ENCODE assay signal across 8 cellular contexts in the genomic region with DNA sequence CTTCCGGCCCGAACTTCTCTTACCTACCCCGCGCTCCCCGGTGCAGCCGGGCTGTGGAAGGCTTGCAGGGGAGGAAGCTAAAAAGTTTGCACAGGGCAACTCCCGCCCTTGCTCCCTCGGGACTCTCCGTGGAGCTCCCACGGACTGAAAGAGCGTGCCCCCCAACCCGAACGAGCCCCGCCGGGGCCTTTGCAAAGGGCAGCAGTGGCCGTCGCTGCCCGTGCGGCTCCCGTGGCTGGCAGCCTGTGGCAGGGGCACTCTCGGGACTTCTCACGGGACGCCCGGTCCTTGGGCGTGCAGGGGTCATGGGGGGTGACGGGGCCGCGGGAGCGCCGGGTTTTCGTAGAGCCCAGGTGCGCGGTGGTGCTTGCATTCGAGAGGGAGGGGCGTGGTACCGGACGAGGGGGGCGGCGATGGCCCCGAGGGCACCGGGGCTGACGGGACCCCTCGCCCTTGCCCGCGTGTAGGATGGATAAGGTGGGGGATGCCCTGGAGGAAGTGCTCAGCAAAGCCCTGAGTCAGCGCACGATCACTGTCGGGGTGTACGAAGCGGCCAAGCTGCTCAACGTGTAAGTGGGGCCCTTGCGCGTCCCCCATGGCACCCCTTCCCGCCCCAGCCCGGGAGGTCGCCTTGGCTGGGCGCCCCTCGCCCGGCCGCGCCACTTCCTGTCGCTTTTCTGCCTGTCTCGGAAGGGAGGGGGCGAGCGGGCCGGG. TPM values are rescaled to one million over a fixed set of nuclear protein-coding genes. Genes with fewer than 3 reads are reported as not detected.
DNase-seq lines count a peak whose midpoint lies in the region; ATAC-seq and TF ChIP-seq lines count a peak whose summit lies in the region.

No MANE protein-coding gene starts in this region.

- no peak overlapping the region for H2BK15ac ChIP-seq in mesendoderm (replicated peaks; ENCODE audit: low read depth)

- H4K8ac ChIP-seq in mesendoderm (ENCODE audit: low read depth, low read length) = no peak overlapping the region

- peak overlapping the region; percentile 87 for H3K4me2 ChIP-seq in Loucy (ENCODE audit: low read depth, low read length, poor library complexity, severe bottlenecking)
- peak overlapping the region; percentile 23 for H3K4me2 ChIP-seq in mesendoderm (ENCODE audit: low read length)

- H3K9me2 ChIP-seq in Loucy (replicated peaks; ENCODE audit: low read depth, low read length) = no peaks in the 10 kb centered on the region

- H3K79me2 ChIP-seq in Loucy (ENCODE audit: insufficient read depth, low read length) = peaks cover 27% of the 10 kb centered on the region
- H3K79me2 ChIP-seq in mesendoderm (ENCODE audit: control insufficient read depth, insufficient read depth, low read length) = peaks cover 20% of the 10 kb centered on the region

- H3K27me3 ChIP-seq in Loucy (ENCODE audit: insufficient read depth, low read length, poor library complexity, severe bottlenecking) (peaks cover 11% of the 10 kb centered on the region), mesendoderm (ENCODE audit: insufficient read depth, low read length, poor library complexity) (no peaks in the 10 kb centered on the region)

- peaks cover 4% of the 10 kb centered on the region for H3K36me3 ChIP-seq in Loucy (ENCODE audit: insufficient read depth, low read length)
- no peaks in the 10 kb centered on the region for H3K36me3 ChIP-seq in mesendoderm (ENCODE audit: control insufficient read depth, insufficient read depth, low read length)

- H3K27ac ChIP-seq in mesendoderm (ENCODE audit: low read depth, low read length) = peak overlapping the region; percentile 97

- H4K20me1 ChIP-seq in Loucy (ENCODE audit: insufficient read depth, low read length, poor library complexity, severe bottlenecking) = peaks cover 17% of the 10 kb centered on the region

- no peak for TF ChIP-seq CTCF in Loucy (conservative IDR thresholded peaks at IDR 0.05; ENCODE audit: low read length)

- H3K4me3 ChIP-seq in Loucy (ENCODE audit: low read length, poor library complexity, severe bottlenecking) (peak overlapping the region; percentile 82), mesendoderm (ENCODE audit: low read length) (peak overlapping the region; percentile 97)

- H3K56ac ChIP-seq in mesendoderm (ENCODE audit: low read length) = peak overlapping the region; percentile 98

- peak overlapping the region; percentile 98 for H3K23ac ChIP-seq in mesendoderm (ENCODE audit: low read length)

- H3K9me3 ChIP-seq in Loucy (ENCODE audit: insufficient read depth, low read depth, low read length) = no peaks in the 10 kb centered on the region

- peak overlapping the region; percentile 99 for H2BK5ac ChIP-seq in mesendoderm (ENCODE audit: low read length)

- H3F3A ChIP-seq in Loucy (ENCODE audit: low read depth) = peaks cover 10% of the 10 kb centered on the region; the same call in 1 of the 2 replicates

- no peak overlapping the region for H2AK5ac ChIP-seq in mesendoderm (ENCODE audit: low read length)

- peak overlapping the region; percentile 86 for H3K18ac ChIP-seq in mesendoderm (ENCODE audit: low read length)

- peaks cover 4% of the 10 kb centered on the region for H3K79me1 ChIP-seq in mesendoderm (ENCODE audit: low read length)

- DNase-seq in ELR (ENCODE audit: low read depth) (peak; percentile 71), mesendoderm (no peak), NCI-H2171 treated with DMSO at 0.1 percent for 48 hours (lab: John Stamatoyannopoulos, UW) (no peak)
- peak; percentile 41 for DNase-seq in activated CD4-positive, alpha-beta T cell treated with anti-CD3 and anti-CD28 coated beads, Interleukin-2, amount 50 U/mL, for 1 hour
- DNase-seq in effector CD4-positive, alpha-beta T cell = peak; percentile 48
- DNase-seq in stimulated activated CD8-positive, alpha-beta memory T cell treated with anti-CD3 and anti-CD28 coated beads, Interleukin-4, amount 100 ng/mL, for 1 hour (ENCODE audit: low read depth in 2 of 2, low spot score in 1 of 2) = peak; percentile 21 to 29

- no CpG with 5 or more reads among the region's 66 CpGs for WGBS in mesendoderm (ENCODE audit: extremely low coverage, insufficient coverage, low lambda C conversion rate)

- H2BK120ac ChIP-seq in mesendoderm (ENCODE audit: low read depth, low read length) = peak overlapping the region; percentile 2

- peak overlapping the region; percentile 61; the same call in 1 of the 2 replicates for H2AFZ ChIP-seq in Loucy (ENCODE audit: low read length)

- peak overlapping the region; percentile 61 for H3K4ac ChIP-seq in mesendoderm (ENCODE audit: low read depth, low read length)

- H4K5ac ChIP-seq in mesendoderm (ENCODE audit: low read length) = no peak overlapping the region

- H3K4me1 ChIP-seq in Loucy (ENCODE audit: insufficient read depth, low read length, poor library complexity, severe bottlenecking) = peaks cover 40% of the 10 kb centered on the region
- H3K4me1 ChIP-seq in mesendoderm (ENCODE audit: control insufficient read depth, low read depth, low read length) = peaks cover 7% of the 10 kb centered on the region

- H3K9ac ChIP-seq in Loucy (ENCODE audit: low read depth, low read length, poor library complexity, severe bottlenecking) (peak overlapping the region; percentile 98), mesendoderm (ENCODE audit: low read length) (peak overlapping the region; percentile 99)

- peak; percentile 5 for ATAC-seq in GM21737 (IDR thresholded peaks at IDR 0.05; ENCODE audit: unreplicated experiment)

RNA-seq across cellular contexts. Expression of gene GADD45A, which starts 0.7 kb away (rescaled TPM):
- polyA plus RNA-seq in mesendoderm (2013, experiment 1 of 2) = 33.2 TPM
- 33.5 TPM for polyA plus RNA-seq in mesendoderm (2013, experiment 2 of 2)

Comparison
In these comparisons a context has a peak if more than half of its experiments do, and no peak if none do; other contexts are left out.
1. DNase-seq: peak in ELR (single experiment), activated CD4-positive, alpha-beta T cell treated with anti-CD3 and anti-CD28 coated beads, Interleukin-2, amount 50 U/mL, for 1 hour (single experiment), effector CD4-positive, alpha-beta T cell (single experiment) and stimulated activated CD8-positive, alpha-beta memory T cell treated with anti-CD3 and anti-CD28 coated beads, Interleukin-4, amount 100 ng/mL, for 1 hour (2 of 2); none in mesendoderm (single experiment) and NCI-H2171 treated with DMSO at 0.1 percent for 48 hours (single experiment).